17 cellular contexts compared by ENCODE assay signal in genomic region chr7:1446611-1447032, GRCh38. TPM values are rescaled to one million over a fixed set of nuclear protein-coding genes. Genes with fewer than 3 reads are reported as not detected.
DNase-seq lines count a peak whose midpoint lies in the region; ATAC-seq, FAIRE-seq and TF ChIP-seq lines count a peak whose summit lies in the region.
"Had no signal": no experiment of that assay in that cellular context is flagged by ENCODE, and none has a peak within 500 bp of the region (broad histone marks: within the 10 kb centered on the region; RNA-seq: fewer than 3 reads in every experiment).

No MANE protein-coding gene starts in this region.

- no peak for FAIRE-seq in GM12878 (lab: Jason Lieb, UNC)
- FAIRE-seq: pancreas had no signal

- no peaks in the 10 kb centered on the region for H3K27me3 Mint-ChIP-seq in osteocyte (ENCODE audit: unreplicated experiment)
- H3K27me3 Mint-ChIP-seq: activated CD4-positive, alpha-beta memory T cell treated with anti-CD3 and anti-CD28 coated beads, Interleukin-2, amount 10 ng/mL, durations not matched to agents 7 days and 5 days had no signal

- no peak overlapping the region for H3K4me3 Mint-ChIP-seq in osteocyte (ENCODE audit: unreplicated experiment)
- H3K4me3 Mint-ChIP-seq: activated CD4-positive, alpha-beta memory T cell treated with anti-CD3 and anti-CD28 coated beads, Interleukin-2, amount 10 ng/mL, durations not matched to agents 7 days and 5 days; endodermal cell had no signal

- RAD21 ChIA-PET in GM12878 (lab: Charles Lee; ENCODE audit: unreplicated experiment) = no interaction called here

- H3K27ac Mint-ChIP-seq in osteocyte (ENCODE audit: unreplicated experiment) = no peak overlapping the region
- H3K27ac Mint-ChIP-seq: activated CD4-positive, alpha-beta memory T cell treated with anti-CD3 and anti-CD28 coated beads, Interleukin-2, amount 10 ng/mL, durations not matched to agents 7 days and 5 days; activated T-helper 2 cell treated with anti-CD3 and anti-CD28 coated beads, Interferon-gamma antibody, Interleukin-2, Interleukin-4, amounts not matched to agents 10 μg/mL and 5 μg/mL and 100 μg/mL, durations not matched to agents 14 hours and 24 hours and 36 hours; endodermal cell had no signal

- H3K9me3 Mint-ChIP-seq in osteocyte (ENCODE audit: unreplicated experiment) = no peaks in the 10 kb centered on the region
- H3K9me3 Mint-ChIP-seq: activated CD4-positive, alpha-beta memory T cell treated with anti-CD3 and anti-CD28 coated beads, Interleukin-2, amount 10 ng/mL, durations not matched to agents 7 days and 5 days; activated T-helper 2 cell treated with anti-CD3 and anti-CD28 coated beads, Interferon-gamma antibody, Interleukin-2, Interleukin-4, amounts not matched to agents 10 μg/mL and 5 μg/mL and 100 μg/mL, durations not matched to agents 14 hours and 24 hours and 36 hours; endodermal cell had no signal

- SMC1A ChIA-PET in GM12878 (lab: Charles Lee; ENCODE audit: uncharacterized antibody, unreplicated experiment) = no interaction called here

- TF ChIP-seq EP300 in GM12878 (IDR thresholded peaks at IDR 0.05; ENCODE audit: borderline replicate concordance in 1 of 2, control insufficient read depth in 1 of 2, low read depth in 2 of 2, low read length in 2 of 2) = no peak
- no peak for TF ChIP-seq EP300 in sigmoid colon (IDR thresholded peaks at IDR 0.05)

- ATAC-seq in GM12878 (peak; percentile 33; the same call in 2 of the 3 replicates), GM18870 (IDR thresholded peaks at IDR 0.05; ENCODE audit: unreplicated experiment) (no peak), GM19324 (IDR thresholded peaks at IDR 0.05; ENCODE audit: low FRiP score, unreplicated experiment) (no peak)
- ATAC-seq: left cardiac atrium had no signal

- no peak for TF ChIP-seq POLR2A in GM12878 (IDR thresholded peaks at IDR 0.05; ENCODE audit: low read depth, low read length)
- TF ChIP-seq POLR2A in sigmoid colon (IDR thresholded peaks at IDR 0.05) = no peak

- H3K4me2 ChIP-seq in GM12878 (ENCODE audit: control insufficient read depth, insufficient read depth) = no peak overlapping the region
- H3K4me2 ChIP-seq: BLaER1 treated with 17β-estradiol and CSF1 and Interleukin-3, amounts not matched to agents 10 nM and 100 nM had no signal

- BruUV-seq in GM12878 (replicated peaks; lab: Mats Ljungman, UMichigan) = no TSS peak

- H3K9ac ChIP-seq in GM12878 (ENCODE audit: control insufficient read depth, insufficient read depth, low read length) = no peak overlapping the region
- H3K9ac ChIP-seq: BLaER1 treated with 17β-estradiol and CSF1 and Interleukin-3, amounts not matched to agents 10 nM and 100 nM had no signal

- H3K27me3 ChIP-seq in GM12878 (replicated peaks in 1 of 2; ENCODE audit: control insufficient read depth in 2 of 2, insufficient read depth in 2 of 2, low read length in 1 of 2) (no peaks in the 10 kb centered on the region; a peak in 1 of 4 replicates), sigmoid colon (no peaks in the 10 kb centered on the region)
- H3K27me3 ChIP-seq: pancreas had no signal

- H3K36me3 Mint-ChIP-seq in osteocyte (ENCODE audit: unreplicated experiment) = no peaks in the 10 kb centered on the region

- DNase-seq in DMS53 (lab: John Stamatoyannopoulos, UW) (peak; percentile 67), DMS53 treated with DMSO at 0.1 percent for 48 hours (lab: John Stamatoyannopoulos, UW; ENCODE audit: unreplicated experiment) (no peak), NCI-H2196 treated with DMSO at 0.1 percent for 48 hours (lab: John Stamatoyannopoulos, UW; ENCODE audit: unreplicated experiment) (peak; percentile 95), GM12878 (ENCODE audit: low read depth, low spot score) (no peak), sigmoid colon (no peak), osteocyte (ENCODE audit: extremely low spot score, unreplicated experiment) (no peak)
- DNase-seq: activated CD4-positive, alpha-beta memory T cell treated with anti-CD3 and anti-CD28 coated beads, Interleukin-2, amount 10 ng/mL, durations not matched to agents 7 days and 5 days; endodermal cell; left cardiac atrium; NCI-H226; pancreas; stimulated activated CD4-positive, alpha-beta T cell treated with anti-CD3 and anti-CD28 coated beads, Interleukin-4, amount 100 ng/mL, for 4 hours had no signal

- intact Hi-C loops in GM12878 (cut with micrococcal nuclease; ENCODE audit: unreplicated experiment) = no loop called here
- intact Hi-C loops in sigmoid colon (cut with DNase I) = no loop called here

- H2AFZ ChIP-seq in GM12878 (ENCODE audit: control insufficient read depth, low read depth, low read length) = no peak overlapping the region

- POLR2A ChIA-PET in GM12878 (lab: Charles Lee) = no interaction called here

- in situ Hi-C loops in GM12878 (cut with MboI) = no loop called here

- H3K9me3 ChIP-seq in GM12878 (replicated peaks; ENCODE audit: control insufficient read depth, insufficient read depth, low read length) (no peaks in the 10 kb centered on the region), sigmoid colon (no peaks in the 10 kb centered on the region)
- H3K9me3 ChIP-seq: BLaER1 treated with 17β-estradiol and CSF1 and Interleukin-3, amounts not matched to agents 10 nM and 100 nM; pancreas had no signal

- no peak overlapping the region for H3K27ac ChIP-seq in GM12878 (ENCODE audit: control insufficient read depth, insufficient read depth)
- peak overlapping the region in 3 of 4 donors; percentile 75 to 81 (median 79) for H3K27ac ChIP-seq in sigmoid colon
- H3K27ac ChIP-seq: 22Rv1; BLaER1 treated with 17β-estradiol and CSF1 and Interleukin-3, amounts not matched to agents 10 nM and 100 nM; pancreas had no signal

- WGBS in GM12878 (ENCODE audit: insufficient coverage, insufficient replicate concordance, low lambda C conversion rate, missing lambda C conversion rate) = 66% methylated on average over 15 of the region's 18 CpGs
- WGBS in sigmoid colon, 2 donors = 67 to 77% methylated on average over 18 of the region's 18 CpGs

- no peaks in the 10 kb centered on the region for H3K36me3 ChIP-seq in GM12878 (ENCODE audit: control insufficient read depth in 2 of 2, insufficient read depth in 2 of 2, low read length in 1 of 2)
- peaks cover 0 to 8% (median 3%) of the 10 kb centered on the region in 4 donors for H3K36me3 ChIP-seq in sigmoid colon
- H3K36me3 ChIP-seq: BLaER1 treated with 17β-estradiol and CSF1 and Interleukin-3, amounts not matched to agents 10 nM and 100 nM; pancreas had no signal

- H3K4me3 ChIP-seq in GM12878 (no peak overlapping the region), sigmoid colon (no peak overlapping the region)
- H3K4me3 ChIP-seq: BLaER1 treated with 17β-estradiol and CSF1 and Interleukin-3, amounts not matched to agents 10 nM and 100 nM; pancreas had no signal

- H3K4me1 ChIP-seq in GM12878 (ENCODE audit: control insufficient read depth, insufficient read depth, low read length) = no peaks in the 10 kb centered on the region
- H3K4me1 ChIP-seq in sigmoid colon = peaks cover 0 to 33% (median 27%) of the 10 kb centered on the region in 4 donors
- H3K4me1 ChIP-seq: pancreas had no signal

- no peaks in the 10 kb centered on the region for H3K79me2 ChIP-seq in GM12878 (ENCODE audit: control insufficient read depth, insufficient read depth, low read length)

- no peak for TF ChIP-seq RAD21 in GM12878 (IDR thresholded peaks at IDR 0.05; ENCODE audit: insufficient read depth, low read depth, low read length)

- no peaks in the 10 kb centered on the region for H4K20me1 ChIP-seq in GM12878 (ENCODE audit: control insufficient read depth, insufficient read depth)

- peaks cover 20% of the 10 kb centered on the region for H3K4me1 Mint-ChIP-seq in osteocyte (ENCODE audit: unreplicated experiment)
- H3K4me1 Mint-ChIP-seq: activated CD4-positive, alpha-beta memory T cell treated with anti-CD3 and anti-CD28 coated beads, Interleukin-2, amount 10 ng/mL, durations not matched to agents 7 days and 5 days; endodermal cell had no signal

- CTCF ChIA-PET in GM12878 (lab: Yijun Ruan, JAX) = no interaction called here

- TF ChIP-seq CTCF in GM12878 (IDR thresholded peaks at IDR 0.05 in 2 of 3, conservative IDR thresholded peaks at IDR 0.05 in 1 of 3; ENCODE audit: control insufficient read depth in 2 of 3, extremely low read depth in 1 of 3, insufficient read depth in 1 of 3, low read depth in 3 of 3, low read length in 3 of 3) = no peak
- no peak for TF ChIP-seq CTCF in sigmoid colon (IDR thresholded peaks at IDR 0.05)
- TF ChIP-seq CTCF in osteocyte (IDR thresholded peaks at IDR 0.05) = no peak

RNA-seq across cellular contexts. Expression of gene MICALL2, which starts 12.6 kb away (rescaled TPM):
- 5.2 and 7.5 TPM in 2 replicates for total RNA-seq in GM12878 (2013; cell fraction: nucleolus; rRNA removed)
- total RNA-seq in GM12878 (2014; rRNA removed) (0.11 and 1.1 TPM in 2 replicates), GM12878 (2014; rRNA removed; fragmentation: Illumina TruSeq; extraction: Trizol) (0.04 and 0.09 TPM in 2 replicates), GM12878 (2021) (0.72 and 1.7 TPM in 2 replicates), sigmoid colon (10 to 100 TPM in 3 of 4 donors, 1 to 10 TPM in 1; 8.4 to 31.6 (median 18.9) TPM), osteocyte (55.9 and 63.1 TPM in 2 replicates)
- polyA plus RNA-seq in GM12878 (2011; ENCODE audit: low read depth) = 0.16 TPM
- polyA plus RNA-seq in GM12878 (2011; rRNA removed) (0.29 and 0.37 TPM in 2 replicates), GM12878 (2014; fragmentation: Illumina TruSeq; extraction: Trizol) (not detected in 2 replicates), GM12878 (2014; fragmentation: Nextera tagmentation; extraction: Ambion mirVana) (not detected), GM12878 (2014; rRNA removed) (0.83 and 1.3 TPM in 2 replicates), GM12878 (2016; fragmentation: Nextera tagmentation; extraction: Ambion mirVana) (1 to 10 TPM in 1 of 2 experiments, under 1 TPM in 1; 0.39 to 1.1 TPM), sigmoid colon (10 to 100 TPM; 30.7 to 86.2 (median 39.6) TPM)
- polyA plus RNA-seq in GM12878 (2011; cell fraction: cytosol; rRNA removed) = 0.52 and 0.55 TPM in 2 replicates
- 12.5 and 13.1 TPM in 2 replicates for polyA plus RNA-seq in GM12878 (2011; cell fraction: nucleus; rRNA removed)
- polyA plus RNA-seq in GM12878 (2012) = 0.73 and 1.2 TPM in 2 replicates
- 0.37 and 1.6 TPM in 2 replicates for polyA minus RNA-seq in GM12878 (2011; rRNA and poly(A)+ RNA removed)
- 0.31 and 1.5 TPM in 2 replicates for polyA minus RNA-seq in GM12878 (2011; cell fraction: cytosol; rRNA and poly(A)+ RNA removed)
- polyA minus RNA-seq in GM12878 (2011; cell fraction: nucleus; rRNA and poly(A)+ RNA removed) = 1.8 and 3.5 TPM in 2 replicates

RNA-seq across cellular contexts. Expression of gene INTS1, which starts 57.6 kb away (rescaled TPM):
- 84.3 and 100.0 TPM in 2 replicates for total RNA-seq in GM12878 (2013; cell fraction: nucleolus; rRNA removed)
- total RNA-seq in GM12878 (2014; rRNA removed) (14.6 and 19.5 TPM in 2 replicates), GM12878 (2014; rRNA removed; fragmentation: Illumina TruSeq; extraction: Trizol) (6.9 and 10.0 TPM in 2 replicates), GM12878 (2021) (76.5 and 89.0 TPM in 2 replicates), sigmoid colon (10 to 100 TPM; 18.9 to 35.7 (median 26.2) TPM), osteocyte (111 and 121 TPM in 2 replicates)
- 15.0 TPM for polyA plus RNA-seq in GM12878 (2011; ENCODE audit: low read depth)
- polyA plus RNA-seq in GM12878 (2011; rRNA removed) (4.0 and 7.5 TPM in 2 replicates), GM12878 (2014; fragmentation: Illumina TruSeq; extraction: Trizol) (0.98 and 10.6 TPM in 2 replicates), GM12878 (2014; fragmentation: Nextera tagmentation; extraction: Ambion mirVana) (1 to 10 TPM in 1 of 2 experiments, under 1 TPM in 1; 0.52 to 1.5 TPM), GM12878 (2014; rRNA removed) (35.1 and 40.6 TPM in 2 replicates), GM12878 (2016; fragmentation: Nextera tagmentation; extraction: Ambion mirVana) (10 to 100 TPM; 37.0 to 38.3 TPM), sigmoid colon (10 to 100 TPM; 16.2 to 78.3 (median 22.9) TPM)
- 13.2 and 20.1 TPM in 2 replicates for polyA plus RNA-seq in GM12878 (2011; cell fraction: cytosol; rRNA removed)
- polyA plus RNA-seq in GM12878 (2011; cell fraction: nucleus; rRNA removed) = 171 and 228 TPM in 2 replicates
- polyA plus RNA-seq in GM12878 (2012) = 37.9 and 40.3 TPM in 2 replicates
- polyA minus RNA-seq in GM12878 (2011; rRNA and poly(A)+ RNA removed) = 10.7 and 23.6 TPM in 2 replicates
- polyA minus RNA-seq in GM12878 (2011; cell fraction: cytosol; rRNA and poly(A)+ RNA removed) = 17.7 and 24.6 TPM in 2 replicates
- 30.1 and 54.0 TPM in 2 replicates for polyA minus RNA-seq in GM12878 (2011; cell fraction: nucleus; rRNA and poly(A)+ RNA removed)

Comparison
In these comparisons a context has a peak if more than half of its experiments do, and no peak if none do; other contexts are left out.
1. DNase-seq: peak in DMS53 (single experiment) and NCI-H2196 treated with DMSO at 0.1 percent for 48 hours (single experiment); none in DMS53 treated with DMSO at 0.1 percent for 48 hours (single experiment), GM12878 (single experiment), sigmoid colon (single experiment) and osteocyte (single experiment).